Comparison of ENCODE assay signal across 1 cellular context in the genomic region with DNA sequence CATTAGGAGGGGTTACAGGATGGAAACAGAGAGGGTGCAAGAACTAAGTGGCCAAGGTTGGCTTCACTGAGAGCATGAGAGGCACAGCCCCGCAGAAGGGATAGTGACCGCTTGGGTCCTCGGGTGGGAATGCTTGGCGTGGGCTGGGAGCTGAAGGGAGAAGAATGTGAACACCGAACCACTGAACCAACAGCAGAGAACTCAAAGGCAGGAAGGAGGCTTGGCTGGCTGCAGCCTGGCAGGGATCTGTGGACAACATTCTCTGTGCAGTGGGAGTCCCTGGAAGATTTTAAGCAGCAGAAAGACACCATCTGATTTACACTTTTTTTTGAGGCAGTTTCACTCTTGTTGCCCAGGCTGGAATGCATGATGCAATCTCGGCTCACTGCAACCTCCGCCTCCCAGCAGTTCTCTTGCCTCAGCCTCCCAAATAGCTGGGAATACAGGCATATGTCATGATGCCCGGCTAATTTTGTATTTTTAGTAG.
TF ChIP-seq lines count a peak whose summit lies in the region.

No MANE protein-coding gene starts in this region.

TF ChIP-seq in HepG2, 621 proteins besides CTCF, POLR2A, EP300 and RAD21:
- TF ChIP-seq SRSF1 (optimal IDR thresholded peaks at IDR 0.05; ENCODE audit: low read depth, low read length) (no peak), ZMYM3 (CRISPR knock-in tag; IDR thresholded peaks at IDR 0.05) (peak; percentile 53; the same call in 1 of the 2 replicates), CEBPG (CRISPR knock-in tag; IDR thresholded peaks at IDR 0.05) (peak; percentile 88), NRL (CRISPR knock-in tag; IDR thresholded peaks at IDR 0.05; ENCODE audit: borderline replicate concordance) (0 out of 2 replicates have a peak, but pooled peaks have one; percentile 5), SMARCC2 (IDR thresholded peaks at IDR 0.05) (no peak), FOSL2 (CRISPR knock-in tag; IDR thresholded peaks at IDR 0.05) (0 out of 2 replicates have a peak, but pooled peaks have one; percentile 10), ZNF224 (CRISPR knock-in tag; IDR thresholded peaks at IDR 0.05) (peak; percentile 55; the same call in 1 of the 2 replicates), ZNF207 (IDR thresholded peaks at IDR 0.05; ENCODE audit: borderline replicate concordance) (0 out of 2 replicates have a peak, but pooled peaks have one; percentile 42), ZSCAN25 (CRISPR knock-in tag; IDR thresholded peaks at IDR 0.05) (no peak), ETV5 (CRISPR knock-in tag; IDR thresholded peaks at IDR 0.05; ENCODE audit: borderline replicate concordance) (peak; percentile 24; the same call in 1 of the 2 replicates), ATF4 (CRISPR knock-in tag; IDR thresholded peaks at IDR 0.05) (peak; percentile 90 to 96), ZBTB38 (CRISPR knock-in tag; IDR thresholded peaks at IDR 0.05) (peak; percentile 38; the same call in 1 of the 2 replicates), KDM5B (CRISPR knock-in tag; IDR thresholded peaks at IDR 0.05; ENCODE audit: borderline replicate concordance) (0 out of 2 replicates have a peak, but pooled peaks have one; percentile 6), CC2D1A (CRISPR knock-in tag; IDR thresholded peaks at IDR 0.05) (no peak), ZNF768 (CRISPR knock-in tag; IDR thresholded peaks at IDR 0.05) (peak; percentile 56; the same call in 1 of the 2 replicates), CEBPB (IDR thresholded peaks at IDR 0.05; ENCODE audit: borderline replicate concordance, low read depth, low read length) (peak; percentile 79), ATF7 (IDR thresholded peaks at IDR 0.05) (peak; percentile 74), ATF7 (CRISPR knock-in tag; IDR thresholded peaks at IDR 0.05) (no peak)
- TF ChIP-seq, protein P1, sequence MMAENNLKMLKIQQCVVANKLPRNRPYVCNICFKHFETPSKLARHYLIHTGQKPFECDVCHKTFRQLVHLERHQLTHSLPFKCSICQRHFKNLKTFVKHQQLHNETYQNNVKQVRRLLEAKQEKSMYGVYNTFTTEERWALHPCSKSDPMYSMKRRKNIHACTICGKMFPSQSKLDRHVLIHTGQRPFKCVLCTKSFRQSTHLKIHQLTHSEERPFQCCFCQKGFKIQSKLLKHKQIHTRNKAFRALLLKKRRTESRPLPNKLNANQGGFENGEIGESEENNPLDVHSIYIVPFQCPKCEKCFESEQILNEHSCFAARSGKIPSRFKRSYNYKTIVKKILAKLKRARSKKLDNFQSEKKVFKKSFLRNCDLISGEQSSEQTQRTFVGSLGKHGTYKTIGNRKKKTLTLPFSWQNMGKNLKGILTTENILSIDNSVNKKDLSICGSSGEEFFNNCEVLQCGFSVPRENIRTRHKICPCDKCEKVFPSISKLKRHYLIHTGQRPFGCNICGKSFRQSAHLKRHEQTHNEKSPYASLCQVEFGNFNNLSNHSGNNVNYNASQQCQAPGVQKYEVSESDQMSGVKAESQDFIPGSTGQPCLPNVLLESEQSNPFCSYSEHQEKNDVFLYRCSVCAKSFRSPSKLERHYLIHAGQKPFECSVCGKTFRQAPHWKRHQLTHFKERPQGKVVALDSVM (CRISPR knock-in tag; IDR thresholded peaks at IDR 0.05), result peak; percentile 98
- TF ChIP-seq, protein P2, sequence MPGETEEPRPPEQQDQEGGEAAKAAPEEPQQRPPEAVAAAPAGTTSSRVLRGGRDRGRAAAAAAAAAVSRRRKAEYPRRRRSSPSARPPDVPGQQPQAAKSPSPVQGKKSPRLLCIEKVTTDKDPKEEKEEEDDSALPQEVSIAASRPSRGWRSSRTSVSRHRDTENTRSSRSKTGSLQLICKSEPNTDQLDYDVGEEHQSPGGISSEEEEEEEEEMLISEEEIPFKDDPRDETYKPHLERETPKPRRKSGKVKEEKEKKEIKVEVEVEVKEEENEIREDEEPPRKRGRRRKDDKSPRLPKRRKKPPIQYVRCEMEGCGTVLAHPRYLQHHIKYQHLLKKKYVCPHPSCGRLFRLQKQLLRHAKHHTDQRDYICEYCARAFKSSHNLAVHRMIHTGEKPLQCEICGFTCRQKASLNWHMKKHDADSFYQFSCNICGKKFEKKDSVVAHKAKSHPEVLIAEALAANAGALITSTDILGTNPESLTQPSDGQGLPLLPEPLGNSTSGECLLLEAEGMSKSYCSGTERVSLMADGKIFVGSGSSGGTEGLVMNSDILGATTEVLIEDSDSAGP (CRISPR knock-in tag; IDR thresholded peaks at IDR 0.05; ENCODE audit: borderline replicate concordance), result 0 out of 2 replicates have a peak, but pooled peaks have one; percentile 8
- TF ChIP-seq, protein P3, sequence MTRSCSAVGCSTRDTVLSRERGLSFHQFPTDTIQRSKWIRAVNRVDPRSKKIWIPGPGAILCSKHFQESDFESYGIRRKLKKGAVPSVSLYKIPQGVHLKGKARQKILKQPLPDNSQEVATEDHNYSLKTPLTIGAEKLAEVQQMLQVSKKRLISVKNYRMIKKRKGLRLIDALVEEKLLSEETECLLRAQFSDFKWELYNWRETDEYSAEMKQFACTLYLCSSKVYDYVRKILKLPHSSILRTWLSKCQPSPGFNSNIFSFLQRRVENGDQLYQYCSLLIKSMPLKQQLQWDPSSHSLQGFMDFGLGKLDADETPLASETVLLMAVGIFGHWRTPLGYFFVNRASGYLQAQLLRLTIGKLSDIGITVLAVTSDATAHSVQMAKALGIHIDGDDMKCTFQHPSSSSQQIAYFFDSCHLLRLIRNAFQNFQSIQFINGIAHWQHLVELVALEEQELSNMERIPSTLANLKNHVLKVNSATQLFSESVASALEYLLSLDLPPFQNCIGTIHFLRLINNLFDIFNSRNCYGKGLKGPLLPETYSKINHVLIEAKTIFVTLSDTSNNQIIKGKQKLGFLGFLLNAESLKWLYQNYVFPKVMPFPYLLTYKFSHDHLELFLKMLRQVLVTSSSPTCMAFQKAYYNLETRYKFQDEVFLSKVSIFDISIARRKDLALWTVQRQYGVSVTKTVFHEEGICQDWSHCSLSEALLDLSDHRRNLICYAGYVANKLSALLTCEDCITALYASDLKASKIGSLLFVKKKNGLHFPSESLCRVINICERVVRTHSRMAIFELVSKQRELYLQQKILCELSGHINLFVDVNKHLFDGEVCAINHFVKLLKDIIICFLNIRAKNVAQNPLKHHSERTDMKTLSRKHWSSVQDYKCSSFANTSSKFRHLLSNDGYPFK (CRISPR knock-in tag; IDR thresholded peaks at IDR 0.05; ENCODE audit: borderline replicate concordance), result peak; percentile 20; the same call in 1 of the 2 replicates
- TF ChIP-seq, protein P4, sequence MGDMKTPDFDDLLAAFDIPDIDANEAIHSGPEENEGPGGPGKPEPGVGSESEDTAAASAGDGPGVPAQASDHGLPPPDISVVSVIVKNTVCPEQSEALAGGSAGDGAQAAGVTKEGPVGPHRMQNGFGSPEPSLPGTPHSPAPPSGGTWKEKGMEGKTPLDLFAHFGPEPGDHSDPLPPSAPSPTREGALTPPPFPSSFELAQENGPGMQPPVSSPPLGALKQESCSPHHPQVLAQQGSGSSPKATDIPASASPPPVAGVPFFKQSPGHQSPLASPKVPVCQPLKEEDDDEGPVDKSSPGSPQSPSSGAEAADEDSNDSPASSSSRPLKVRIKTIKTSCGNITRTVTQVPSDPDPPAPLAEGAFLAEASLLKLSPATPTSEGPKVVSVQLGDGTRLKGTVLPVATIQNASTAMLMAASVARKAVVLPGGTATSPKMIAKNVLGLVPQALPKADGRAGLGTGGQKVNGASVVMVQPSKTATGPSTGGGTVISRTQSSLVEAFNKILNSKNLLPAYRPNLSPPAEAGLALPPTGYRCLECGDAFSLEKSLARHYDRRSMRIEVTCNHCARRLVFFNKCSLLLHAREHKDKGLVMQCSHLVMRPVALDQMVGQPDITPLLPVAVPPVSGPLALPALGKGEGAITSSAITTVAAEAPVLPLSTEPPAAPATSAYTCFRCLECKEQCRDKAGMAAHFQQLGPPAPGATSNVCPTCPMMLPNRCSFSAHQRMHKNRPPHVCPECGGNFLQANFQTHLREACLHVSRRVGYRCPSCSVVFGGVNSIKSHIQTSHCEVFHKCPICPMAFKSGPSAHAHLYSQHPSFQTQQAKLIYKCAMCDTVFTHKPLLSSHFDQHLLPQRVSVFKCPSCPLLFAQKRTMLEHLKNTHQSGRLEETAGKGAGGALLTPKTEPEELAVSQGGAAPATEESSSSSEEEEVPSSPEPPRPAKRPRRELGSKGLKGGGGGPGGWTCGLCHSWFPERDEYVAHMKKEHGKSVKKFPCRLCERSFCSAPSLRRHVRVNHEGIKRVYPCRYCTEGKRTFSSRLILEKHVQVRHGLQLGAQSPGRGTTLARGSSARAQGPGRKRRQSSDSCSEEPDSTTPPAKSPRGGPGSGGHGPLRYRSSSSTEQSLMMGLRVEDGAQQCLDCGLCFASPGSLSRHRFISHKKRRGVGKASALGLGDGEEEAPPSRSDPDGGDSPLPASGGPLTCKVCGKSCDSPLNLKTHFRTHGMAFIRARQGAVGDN (CRISPR knock-in tag; IDR thresholded peaks at IDR 0.05), result peak; percentile 45
- TF ChIP-seq, protein P5, sequence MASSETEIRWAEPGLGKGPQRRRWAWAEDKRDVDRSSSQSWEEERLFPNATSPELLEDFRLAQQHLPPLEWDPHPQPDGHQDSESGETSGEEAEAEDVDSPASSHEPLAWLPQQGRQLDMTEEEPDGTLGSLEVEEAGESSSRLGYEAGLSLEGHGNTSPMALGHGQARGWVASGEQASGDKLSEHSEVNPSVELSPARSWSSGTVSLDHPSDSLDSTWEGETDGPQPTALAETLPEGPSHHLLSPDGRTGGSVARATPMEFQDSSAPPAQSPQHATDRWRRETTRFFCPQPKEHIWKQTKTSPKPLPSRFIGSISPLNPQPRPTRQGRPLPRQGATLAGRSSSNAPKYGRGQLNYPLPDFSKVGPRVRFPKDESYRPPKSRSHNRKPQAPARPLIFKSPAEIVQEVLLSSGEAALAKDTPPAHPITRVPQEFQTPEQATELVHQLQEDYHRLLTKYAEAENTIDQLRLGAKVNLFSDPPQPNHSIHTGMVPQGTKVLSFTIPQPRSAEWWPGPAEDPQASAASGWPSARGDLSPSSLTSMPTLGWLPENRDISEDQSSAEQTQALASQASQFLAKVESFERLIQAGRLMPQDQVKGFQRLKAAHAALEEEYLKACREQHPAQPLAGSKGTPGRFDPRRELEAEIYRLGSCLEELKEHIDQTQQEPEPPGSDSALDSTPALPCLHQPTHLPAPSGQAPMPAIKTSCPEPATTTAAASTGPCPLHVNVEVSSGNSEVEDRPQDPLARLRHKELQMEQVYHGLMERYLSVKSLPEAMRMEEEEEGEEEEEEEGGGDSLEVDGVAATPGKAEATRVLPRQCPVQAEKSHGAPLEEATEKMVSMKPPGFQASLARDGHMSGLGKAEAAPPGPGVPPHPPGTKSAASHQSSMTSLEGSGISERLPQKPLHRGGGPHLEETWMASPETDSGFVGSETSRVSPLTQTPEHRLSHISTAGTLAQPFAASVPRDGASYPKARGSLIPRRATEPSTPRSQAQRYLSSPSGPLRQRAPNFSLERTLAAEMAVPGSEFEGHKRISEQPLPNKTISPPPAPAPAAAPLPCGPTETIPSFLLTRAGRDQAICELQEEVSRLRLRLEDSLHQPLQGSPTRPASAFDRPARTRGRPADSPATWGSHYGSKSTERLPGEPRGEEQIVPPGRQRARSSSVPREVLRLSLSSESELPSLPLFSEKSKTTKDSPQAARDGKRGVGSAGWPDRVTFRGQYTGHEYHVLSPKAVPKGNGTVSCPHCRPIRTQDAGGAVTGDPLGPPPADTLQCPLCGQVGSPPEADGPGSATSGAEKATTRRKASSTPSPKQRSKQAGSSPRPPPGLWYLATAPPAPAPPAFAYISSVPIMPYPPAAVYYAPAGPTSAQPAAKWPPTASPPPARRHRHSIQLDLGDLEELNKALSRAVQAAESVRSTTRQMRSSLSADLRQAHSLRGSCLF (CRISPR knock-in tag; IDR thresholded peaks at IDR 0.05; ENCODE audit: borderline replicate concordance), result no peak
- TF ChIP-seq, protein P6, sequence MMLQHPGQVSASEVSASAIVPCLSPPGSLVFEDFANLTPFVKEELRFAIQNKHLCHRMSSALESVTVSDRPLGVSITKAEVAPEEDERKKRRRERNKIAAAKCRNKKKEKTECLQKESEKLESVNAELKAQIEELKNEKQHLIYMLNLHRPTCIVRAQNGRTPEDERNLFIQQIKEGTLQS (CRISPR knock-in tag; IDR thresholded peaks at IDR 0.05), result peak; percentile 85
